ENCODE assay signal across 1 cellular context in genomic region chr7:73828107-73828803, GRCh38.
TF ChIP-seq lines count a peak whose summit lies in the region.

No MANE protein-coding gene starts in this region.

TF ChIP-seq in HEK293, 187 proteins besides CTCF, POLR2A, EP300 and RAD21 (continued from another document):
- no peak for TF ChIP-seq ZNF280D (tag by site-specific recombination; IDR thresholded peaks at IDR 0.05)
- TF ChIP-seq KLF17 (tag by site-specific recombination; IDR thresholded peaks at IDR 0.05) = peak; percentile 85
- TF ChIP-seq ZSCAN16 (tag by site-specific recombination; IDR thresholded peaks at IDR 0.05) = no peak
- TF ChIP-seq ZNF366 (tag by site-specific recombination; conservative IDR thresholded peaks at IDR 0.05) = peak; percentile 88
- no peak for TF ChIP-seq ZNF391 (tag by site-specific recombination; IDR thresholded peaks at IDR 0.05; ENCODE audit: borderline replicate concordance, low read depth)
- TF ChIP-seq SCRT1 (tag by site-specific recombination; IDR thresholded peaks at IDR 0.05; ENCODE audit: borderline replicate concordance) = no peak
- TF ChIP-seq ZNF654 (tag by site-specific recombination; IDR thresholded peaks at IDR 0.05; ENCODE audit: low read depth) = no peak
- TF ChIP-seq MEIS1 (CRISPR knock-in tag; IDR thresholded peaks at IDR 0.05; ENCODE audit: borderline replicate concordance) = no peak
- no peak for TF ChIP-seq ZNF426 (tag by site-specific recombination; IDR thresholded peaks at IDR 0.05)
- peak; percentile 83 for TF ChIP-seq ZBTB8A (tag by site-specific recombination; IDR thresholded peaks at IDR 0.05)
- no peak for TF ChIP-seq ZNF121 (tag by site-specific recombination; IDR thresholded peaks at IDR 0.05)
- peak; percentile 38; the same call in 1 of the 2 replicates for TF ChIP-seq ZNF580 (tag by site-specific recombination; IDR thresholded peaks at IDR 0.05)
- peak; percentile 82 for TF ChIP-seq KLF9 (tag by site-specific recombination; IDR thresholded peaks at IDR 0.05; ENCODE audit: low read depth)
- TF ChIP-seq ZNF248 (tag by site-specific recombination; IDR thresholded peaks at IDR 0.05) = no peak
- TF ChIP-seq ZNF211 (tag by site-specific recombination; IDR thresholded peaks at IDR 0.05; ENCODE audit: low read depth) = no peak
- TF ChIP-seq RBAK (tag by site-specific recombination; IDR thresholded peaks at IDR 0.05) = no peak
- no peak for TF ChIP-seq TCF7L2 (IDR thresholded peaks at IDR 0.05; ENCODE audit: borderline replicate concordance, low read depth, low read length)
- TF ChIP-seq EGR2 (tag by site-specific recombination; IDR thresholded peaks at IDR 0.05; ENCODE audit: low read depth) = no peak
- TF ChIP-seq ZBTB1 (tag by site-specific recombination; IDR thresholded peaks at IDR 0.05) = no peak
- TF ChIP-seq KLF8 (tag by site-specific recombination; IDR thresholded peaks at IDR 0.05) = no peak
- TF ChIP-seq ZNF571 (tag by site-specific recombination; IDR thresholded peaks at IDR 0.05) = no peak
- no peak for TF ChIP-seq ZNF544 (tag by site-specific recombination; IDR thresholded peaks at IDR 0.05)
- no peak for TF ChIP-seq ZNF292 (tag by site-specific recombination; IDR thresholded peaks at IDR 0.05; ENCODE audit: borderline replicate concordance, low read depth)
- TF ChIP-seq ZNF223 (tag by site-specific recombination; IDR thresholded peaks at IDR 0.05) = no peak
- TF ChIP-seq ZNF692 (tag by site-specific recombination; IDR thresholded peaks at IDR 0.05) = peak; percentile 23; the same call in 1 of the 2 replicates
- TF ChIP-seq ZNF76 (tag by site-specific recombination; IDR thresholded peaks at IDR 0.05; ENCODE audit: borderline replicate concordance, low read depth) = no peak
- TF ChIP-seq PRDM6 (tag by site-specific recombination; IDR thresholded peaks at IDR 0.05) = no peak
- peak; percentile 70; the same call in 1 of the 2 replicates for TF ChIP-seq ZNF24 (tag by site-specific recombination; IDR thresholded peaks at IDR 0.05)
- no peak for TF ChIP-seq ZNF133 (tag by site-specific recombination; IDR thresholded peaks at IDR 0.05)
- TF ChIP-seq REST (tag by site-specific recombination; IDR thresholded peaks at IDR 0.05) = no peak
- peak; percentile 69 for TF ChIP-seq ZNF18 (tag by site-specific recombination; IDR thresholded peaks at IDR 0.05)
- TF ChIP-seq ZNF645 (tag by site-specific recombination; IDR thresholded peaks at IDR 0.05) = no peak
- TF ChIP-seq ZNF624 (tag by site-specific recombination; IDR thresholded peaks at IDR 0.05) = no peak
- TF ChIP-seq ATF2 (tag by site-specific recombination; IDR thresholded peaks at IDR 0.05; ENCODE audit: low read depth) = peak; percentile 96
- TF ChIP-seq ZNF610 (tag by site-specific recombination; IDR thresholded peaks at IDR 0.05; ENCODE audit: borderline replicate concordance) = no peak
- no peak for TF ChIP-seq ZNF341 (tag by site-specific recombination; IDR thresholded peaks at IDR 0.05; ENCODE audit: low read depth)
- TF ChIP-seq ZNF416 (tag by site-specific recombination; IDR thresholded peaks at IDR 0.05) = no peak
